In the genomic region with DNA sequence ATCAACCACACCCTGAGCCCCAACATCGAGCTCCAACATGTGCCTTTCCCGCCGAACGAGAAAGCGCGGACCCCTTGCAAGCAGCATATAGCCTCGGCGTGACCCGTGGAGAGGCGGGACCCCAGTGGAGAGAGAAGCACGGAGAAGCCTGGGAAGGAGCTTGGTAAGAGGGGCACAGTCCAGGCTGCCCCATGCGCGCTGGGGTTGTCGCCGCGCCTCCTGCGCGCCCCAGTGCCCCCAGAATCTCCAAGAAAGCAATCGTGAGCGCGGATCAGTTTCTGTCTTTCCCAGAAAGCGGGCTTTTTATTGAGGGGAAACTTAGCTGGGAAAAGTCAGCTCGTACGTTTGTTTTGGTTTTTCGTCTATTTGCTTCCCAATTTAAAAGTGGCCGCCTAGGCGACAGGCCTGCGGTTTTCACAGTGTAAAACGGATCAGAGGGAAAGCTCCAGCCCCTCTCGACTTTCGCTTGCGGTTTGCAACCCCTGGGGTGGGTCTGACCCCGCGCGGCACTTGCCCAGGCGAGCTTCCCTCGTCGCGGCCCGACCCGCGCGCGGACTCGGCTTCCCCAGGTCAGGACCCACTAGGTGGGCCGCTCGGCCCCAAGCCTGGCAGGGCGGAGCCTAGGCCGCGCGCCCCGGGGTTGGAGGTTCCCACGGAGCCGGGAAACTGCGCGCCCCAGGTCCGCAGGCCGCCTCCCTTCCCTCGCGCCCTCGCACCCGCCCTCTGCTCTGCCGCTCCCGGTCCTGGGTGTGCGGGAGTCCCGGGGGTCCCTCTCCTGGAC, we compare ENCODE assay signal across 8 cellular contexts. TPM values are rescaled to one million over a fixed set of nuclear protein-coding genes. Genes with fewer than 3 reads are reported as not detected.
A peak's percentile ranks its signal among the peaks of the same experiment; 100 is the strongest.
DNase-seq lines count a peak whose midpoint lies in the region; ATAC-seq and TF ChIP-seq lines count a peak whose summit lies in the region.

No MANE protein-coding gene starts in this region.

- H3K4me3 ChIP-seq in DOHH2 (ENCODE audit: low read length) (peak overlapping the region; percentile 79), HUES6 (ENCODE audit: low read depth, low read length) (peak overlapping the region; percentile 87), astrocyte of the spinal cord (ENCODE audit: low read depth, low read length) (peak overlapping the region; percentile 79)

- H3K4me1 ChIP-seq in DOHH2 (ENCODE audit: control insufficient read depth, low read length) (peaks cover 28% of the 10 kb centered on the region), HUES6 (ENCODE audit: control insufficient read depth, insufficient read depth, low read length) (peaks cover 28% of the 10 kb centered on the region)

- no peaks in the 10 kb centered on the region for H3K79me2 ChIP-seq in DOHH2 (ENCODE audit: control insufficient read depth, low read length)

- peaks cover 24 to 39% (median 29%) of the 10 kb centered on the region in 3 donors for H3K27me3 Mint-ChIP-seq in immature natural killer cell (ENCODE audit: low read depth in 3 of 3)

- no peak overlapping the region for H3K27ac Mint-ChIP-seq in immature natural killer cell

- H3K4me2 ChIP-seq in DOHH2 (ENCODE audit: low read length): peak overlapping the region; percentile 97

- peaks cover 62% of the 10 kb centered on the region for H3K27me3 ChIP-seq in DOHH2 (ENCODE audit: control insufficient read depth, low read length)
- peaks cover 18% of the 10 kb centered on the region for H3K27me3 ChIP-seq in HUES6 (ENCODE audit: control insufficient read depth, insufficient read depth, low read length)

- peak overlapping the region; percentile 76 to 93 (median 88) for H3K4me3 Mint-ChIP-seq in immature natural killer cell

- TF ChIP-seq CTCF in DOHH2 (IDR thresholded peaks at IDR 0.05; ENCODE audit: low read depth, low read length, poor library complexity, severe bottlenecking) (no peak), astrocyte of the spinal cord (IDR thresholded peaks at IDR 0.05; ENCODE audit: low read depth, low read length) (no peak)

- no peak for ATAC-seq in GM21737 (IDR thresholded peaks at IDR 0.05; ENCODE audit: unreplicated experiment)
- no peak for ATAC-seq in HG02852 (IDR thresholded peaks at IDR 0.05; ENCODE audit: unreplicated experiment)
- ATAC-seq in HG03139 (IDR thresholded peaks at IDR 0.05; ENCODE audit: unreplicated experiment): no peak

- H3K36me3 Mint-ChIP-seq in immature natural killer cell: no peaks in the 10 kb centered on the region

- H3K9me2 ChIP-seq in DOHH2 (replicated peaks; ENCODE audit: control insufficient read depth, low read length): no peaks in the 10 kb centered on the region

- peaks cover 15 to 31% of the 10 kb centered on the region in 2 donors for H3K4me1 Mint-ChIP-seq in immature natural killer cell

- H3K27ac ChIP-seq in DOHH2 (ENCODE audit: low read depth, low read length) (no peak overlapping the region), HUES6 (ENCODE audit: low read depth, low read length) (peak overlapping the region; percentile 34; the same call in 1 of the 2 replicates)

- H3F3A ChIP-seq in DOHH2 (ENCODE audit: control insufficient read depth, insufficient read depth): 0 out of 2 replicates have a peak, but pooled peaks cover 4% of the 10 kb centered on the region

- H3K9me3 Mint-ChIP-seq in immature natural killer cell: peaks cover 0 to 5% (median 0%) of the 10 kb centered on the region in 6 donors

- in situ Hi-C loops in astrocyte of the spinal cord (cut with HindIII; ENCODE audit: low sequenced_read_pairs): no loop called here

- H3K9me3 ChIP-seq in DOHH2 (ENCODE audit: control insufficient read depth, insufficient read depth, low read length) (no peaks in the 10 kb centered on the region), HUES6 (ENCODE audit: control insufficient read depth, insufficient read depth, low read depth, low read length) (no peaks in the 10 kb centered on the region)

- peak overlapping the region; percentile 98 for H3K9ac ChIP-seq in HUES6 (ENCODE audit: low read length)

- H4K20me1 ChIP-seq in DOHH2 (ENCODE audit: control insufficient read depth, insufficient read depth, low read depth, low read length): no peaks in the 10 kb centered on the region

- DNase-seq in astrocyte of the spinal cord (ENCODE audit: low read depth, low spot score) (peak; percentile 68), immature natural killer cell (peak in 2 of 3 donors; percentile 18 to 20)
- DNase-seq in stimulated activated CD4-positive, alpha-beta T cell treated with anti-CD3 and anti-CD28 coated beads, Interleukin-4, amount 100 ng/mL, for 1 hour: peak; percentile 25

- H3K36me3 ChIP-seq in DOHH2 (ENCODE audit: control insufficient read depth, low read length) (no peaks in the 10 kb centered on the region), HUES6 (ENCODE audit: control insufficient read depth, insufficient read depth, low read length) (no peaks in the 10 kb centered on the region)

RNA-seq across cellular contexts. Expression of a gene that starts 31.1 kb away (rescaled TPM):
- not detected for polyA plus RNA-seq in immature natural killer cell

RNA-seq across cellular contexts. Expression of a gene that starts 39.6 kb away (rescaled TPM):
- 1 to 10 TPM in 2 of 3 donors, under 1 TPM in 1; 0.81 to 5.1 (median 4.8) TPM for polyA plus RNA-seq in immature natural killer cell
